In the genomic region with DNA sequence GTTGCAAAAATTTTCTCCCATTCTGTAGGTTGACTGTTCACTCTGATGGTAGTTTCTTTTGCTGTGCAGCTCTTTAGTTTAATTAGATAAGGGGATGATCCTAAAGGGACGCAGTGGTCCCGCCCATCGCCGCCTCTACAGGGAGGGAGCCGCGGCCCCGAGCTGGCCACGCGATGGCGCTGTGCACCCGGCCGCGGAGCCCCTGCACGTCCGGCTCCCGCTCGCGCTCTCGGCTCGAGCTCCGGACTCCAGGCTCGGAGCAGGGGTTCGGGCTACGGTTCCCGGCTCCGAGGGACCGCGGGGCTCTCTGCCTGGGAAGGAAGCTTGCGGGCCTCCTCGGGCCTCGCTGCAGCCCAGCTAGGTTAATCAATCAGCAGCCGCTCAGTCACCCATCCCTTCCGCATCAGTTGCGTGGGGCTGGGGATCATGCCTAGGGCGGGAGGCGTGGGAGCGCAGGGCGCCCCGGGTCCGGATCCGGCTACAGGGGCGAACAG, we compare ENCODE assay signal across 8 cellular contexts.
DNase-seq lines count a peak whose midpoint lies in the region; ATAC-seq and TF ChIP-seq lines count a peak whose summit lies in the region.

No MANE protein-coding gene starts in this region.

- H3K27me3 ChIP-seq in OCI-LY1 (ENCODE audit: insufficient read depth, low read length), result peaks cover 5% of the 10 kb centered on the region; the same call in 1 of the 2 replicates
- H3K27me3 ChIP-seq in gastroesophageal sphincter, result peaks cover 14% of the 10 kb centered on the region
- peaks cover 0 to 29% of the 10 kb centered on the region in 2 donors for H3K27me3 ChIP-seq in tibial nerve

- no peak overlapping the region for H3K4me2 ChIP-seq in OCI-LY1 (ENCODE audit: low read length)

- H3K9ac ChIP-seq in OCI-LY1 (ENCODE audit: low read length), result no peak overlapping the region

- POLR2A ChIA-PET in HEK293T (lab: Yijun Ruan, JAX), result interaction anchor here (0.9 to 1.1 kb wide), 2 partner anchors 22 to 30 kb away, joined by 3 to 4 read pairs; no protein-coding TSS in a partner anchor

- DNase-seq in GM03348 (ENCODE audit: low spot score) (peak; percentile 93), HEK293T (ENCODE audit: extremely low spot score) (peak; percentile 92), omental fat pad (ENCODE audit: low spot score) (no peak), tibial nerve (ENCODE audit: low spot score in 2 of 2) (peak; percentile 56 to 62), NCI-H1105 (lab: John Stamatoyannopoulos, UW) (no peak)
- DNase-seq in activated gamma-delta T cell treated with anti-CD3 and anti-CD28 coated beads, Interleukin-2, amount 50 U/mL, for 16 hours (ENCODE audit: low read depth), result peak; percentile 7

- TF ChIP-seq CTCF in OCI-LY1 (IDR thresholded peaks at IDR 0.05; ENCODE audit: low read length) (peak; percentile 56), gastroesophageal sphincter (IDR thresholded peaks at IDR 0.05) (peak; percentile 87 to 97 (median 90)), omental fat pad (IDR thresholded peaks at IDR 0.05) (no peak), tibial nerve (IDR thresholded peaks at IDR 0.05) (peak; percentile 68 to 89 (median 85))

- no peaks in the 10 kb centered on the region for H3K9me2 ChIP-seq in OCI-LY1 (ENCODE audit: low read depth, low read length)

- H3K36me3 ChIP-seq in OCI-LY1 (ENCODE audit: insufficient read depth, low read length) (no peaks in the 10 kb centered on the region), gastroesophageal sphincter (no peaks in the 10 kb centered on the region), tibial nerve (no peaks in the 10 kb centered on the region)

- 3% methylated on average over 19 of the region's 42 CpGs; no CpG with 5 or more reads in 1 of the 2 donors for whole genome bisulfite sequencing in gastroesophageal sphincter (ENCODE audit: low coverage in 1 of 2), 2 donors
- WGBS in tibial nerve, 2 donors, result 1 to 3% methylated on average over 38 to 42 of the region's 42 CpGs

- no peaks in the 10 kb centered on the region for H3K9me3 ChIP-seq in OCI-LY1 (ENCODE audit: low read length)
- peaks cover 0 to 9% (median 0%) of the 10 kb centered on the region in 3 donors for H3K9me3 ChIP-seq in gastroesophageal sphincter
- H3K9me3 ChIP-seq in tibial nerve, result peaks cover 0 to 12% (median 0%) of the 10 kb centered on the region in 4 donors

- H3F3A ChIP-seq in OCI-LY1 (ENCODE audit: insufficient read depth, low read length), result no peaks in the 10 kb centered on the region

- no peaks in the 10 kb centered on the region for H3K4me1 ChIP-seq in OCI-LY1 (ENCODE audit: insufficient read depth, low read length, severe bottlenecking)
- H3K4me1 ChIP-seq in gastroesophageal sphincter, result peaks cover 0 to 36% (median 16%) of the 10 kb centered on the region in 3 donors
- H3K4me1 ChIP-seq in tibial nerve, result peaks cover 0 to 14% (median 8%) of the 10 kb centered on the region in 4 donors

- TF ChIP-seq EP300 in gastroesophageal sphincter (IDR thresholded peaks at IDR 0.05), result no peak
- no peak for TF ChIP-seq EP300 in tibial nerve (IDR thresholded peaks at IDR 0.05)

- H2AFZ ChIP-seq in OCI-LY1 (ENCODE audit: low read length), result no peak overlapping the region

- no peaks in the 10 kb centered on the region for H4K20me1 ChIP-seq in OCI-LY1 (ENCODE audit: insufficient read depth, low read length)

- TF ChIP-seq POLR2A in gastroesophageal sphincter (IDR thresholded peaks at IDR 0.05) (no peak), tibial nerve (IDR thresholded peaks at IDR 0.05) (no peak)

- CTCF ChIA-PET in HEK293T (lab: Yijun Ruan, JAX), result interaction anchor here (0.6 to 2.1 kb wide), 15 partner anchors 9 to 952 kb away, joined by 3 to 12 read pairs (median 4); no protein-coding TSS in a partner anchor

- no peaks in the 10 kb centered on the region for H3K79me2 ChIP-seq in OCI-LY1 (ENCODE audit: insufficient read depth, low read length)

- H3K4me3 ChIP-seq in OCI-LY1 (ENCODE audit: low read depth, low read length, poor library complexity, severe bottlenecking), result no peak overlapping the region
- peak overlapping the region; percentile 25 to 52 for H3K4me3 ChIP-seq in gastroesophageal sphincter
- peak overlapping the region; percentile 10 to 53 (median 38) for H3K4me3 ChIP-seq in tibial nerve

- ATAC-seq in gastroesophageal sphincter (peak; percentile 88), omental fat pad (ENCODE audit: low FRiP score) (peak; percentile 91)

- H3K27ac ChIP-seq in OCI-LY1 (ENCODE audit: low read depth, low read length, poor library complexity, severe bottlenecking), result no peak overlapping the region
- H3K27ac ChIP-seq in gastroesophageal sphincter, result no peak overlapping the region
- no peak overlapping the region for H3K27ac ChIP-seq in tibial nerve

TF ChIP-seq in HEK293T, 16 proteins besides CTCF, POLR2A, EP300 and RAD21:
- TF ChIP-seq, protein P1, sequence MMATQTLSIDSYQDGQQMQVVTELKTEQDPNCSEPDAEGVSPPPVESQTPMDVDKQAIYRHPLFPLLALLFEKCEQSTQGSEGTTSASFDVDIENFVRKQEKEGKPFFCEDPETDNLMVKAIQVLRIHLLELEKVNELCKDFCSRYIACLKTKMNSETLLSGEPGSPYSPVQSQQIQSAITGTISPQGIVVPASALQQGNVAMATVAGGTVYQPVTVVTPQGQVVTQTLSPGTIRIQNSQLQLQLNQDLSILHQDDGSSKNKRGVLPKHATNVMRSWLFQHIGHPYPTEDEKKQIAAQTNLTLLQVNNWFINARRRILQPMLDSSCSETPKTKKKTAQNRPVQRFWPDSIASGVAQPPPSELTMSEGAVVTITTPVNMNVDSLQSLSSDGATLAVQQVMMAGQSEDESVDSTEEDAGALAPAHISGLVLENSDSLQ (IDR thresholded peaks at IDR 0.05), result no peak
- TF ChIP-seq HDGF (IDR thresholded peaks at IDR 0.05; ENCODE audit: borderline replicate concordance), result no peak
- TF ChIP-seq FOXK2 (IDR thresholded peaks at IDR 0.05), result no peak
- no peak for TF ChIP-seq BHLHE40 (IDR thresholded peaks at IDR 0.05; ENCODE audit: borderline replicate concordance)
- no peak for TF ChIP-seq FOXA1 (IDR thresholded peaks at IDR 0.05)
- no peak for TF ChIP-seq SUZ12 (IDR thresholded peaks at IDR 0.05)
- no peak for TF ChIP-seq TARDBP (IDR thresholded peaks at IDR 0.05)
- TF ChIP-seq ELF4 (IDR thresholded peaks at IDR 0.05), result no peak
- TF ChIP-seq NFRKB (IDR thresholded peaks at IDR 0.05), result no peak
- TF ChIP-seq FOXM1 (IDR thresholded peaks at IDR 0.05; ENCODE audit: borderline replicate concordance), result no peak
- no peak for TF ChIP-seq SP1 (IDR thresholded peaks at IDR 0.05)
- no peak for TF ChIP-seq ARNT (IDR thresholded peaks at IDR 0.05)
- no peak for TF ChIP-seq ZNF384 (IDR thresholded peaks at IDR 0.05)
- TF ChIP-seq CTBP1 (IDR thresholded peaks at IDR 0.05; ENCODE audit: borderline replicate concordance), result no peak
- no peak for TF ChIP-seq L3MBTL2 (conservative IDR thresholded peaks at IDR 0.05)
- no peak for TF ChIP-seq LEF1 (IDR thresholded peaks at IDR 0.05; ENCODE audit: borderline replicate concordance)

Comparison
In these comparisons a context has a peak if more than half of its experiments do, and no peak if none do; other contexts are left out.
1. DNase-seq: peak in GM03348 (single experiment), HEK293T (single experiment), activated gamma-delta T cell treated with anti-CD3 and anti-CD28 coated beads, Interleukin-2, amount 50 U/mL, for 16 hours (single experiment) and tibial nerve (2 of 2); none in omental fat pad (single experiment) and NCI-H1105 (single experiment).
2. CTCF ChIP-seq: peak in OCI-LY1 (single experiment), gastroesophageal sphincter (4 of 4) and tibial nerve (5 of 5); none in omental fat pad (0 of 3).